Comparison of ENCODE assay signal across 9 cellular contexts in the genomic region with DNA sequence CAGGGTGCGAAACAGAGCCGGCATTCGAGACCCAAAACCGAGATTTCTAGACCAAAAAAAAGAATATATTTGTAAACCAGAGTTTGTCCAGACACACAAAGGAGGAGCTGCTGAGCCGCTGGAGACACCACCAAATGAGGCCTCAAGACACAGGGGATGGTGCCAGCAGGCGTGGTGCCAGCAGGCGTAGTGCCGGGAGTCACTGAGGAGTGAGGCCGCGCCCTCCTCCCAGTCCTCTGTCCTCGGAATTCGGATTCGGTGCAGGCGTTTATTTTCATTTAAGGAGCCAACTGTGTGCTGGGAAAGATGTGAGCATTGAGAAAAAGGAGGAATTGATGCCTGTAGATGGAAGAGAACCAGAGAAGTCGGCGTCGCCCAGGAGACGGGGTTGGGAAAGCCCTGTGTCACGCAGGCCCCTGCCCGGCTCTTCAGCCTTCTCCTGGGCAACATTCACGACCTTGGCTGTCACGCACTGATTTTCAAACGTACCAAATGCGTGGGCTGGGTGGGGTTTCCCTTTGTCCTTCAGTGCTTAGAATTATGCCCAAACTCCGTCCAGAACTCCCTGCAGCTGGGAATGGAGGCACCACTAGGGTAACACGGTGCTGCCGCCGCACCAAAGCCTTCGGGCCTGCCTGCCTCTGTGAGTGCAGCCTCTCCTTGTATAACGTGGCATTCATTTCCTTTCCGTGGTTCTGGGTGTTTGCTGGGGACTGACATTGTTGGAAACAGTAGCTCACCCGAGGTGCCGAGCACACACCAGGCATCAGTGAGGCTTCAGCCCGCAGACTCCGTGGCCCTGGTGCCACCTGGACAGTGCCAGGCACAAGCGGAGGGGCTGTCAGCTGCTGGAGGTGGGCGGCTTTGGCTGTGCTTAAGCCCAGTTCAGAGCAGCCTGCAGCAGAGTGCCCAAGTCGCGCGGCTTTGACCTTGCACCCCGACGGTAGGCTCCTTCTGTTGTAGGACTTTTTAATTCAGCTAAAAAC. TPM values are rescaled to one million over a fixed set of nuclear protein-coding genes. Genes with fewer than 3 reads are reported as not detected.
DNase-seq lines count a peak whose midpoint lies in the region; ATAC-seq and TF ChIP-seq lines count a peak whose summit lies in the region.
"Had no signal": no experiment of that assay in that cellular context is flagged by ENCODE, and none has a peak within 500 bp of the region (broad histone marks: within the 10 kb centered on the region; RNA-seq: fewer than 3 reads in every experiment).

No MANE protein-coding gene starts in this region.

- no peak for TF ChIP-seq CTCF in mucosa of descending colon (IDR thresholded peaks at IDR 0.05)
- TF ChIP-seq CTCF in upper lobe of right lung (IDR thresholded peaks at IDR 0.05): no peak

- intact Hi-C loops in mucosa of descending colon (cut with DNase I, micrococcal nuclease): no loop called here
- intact Hi-C loops in upper lobe of right lung (cut with DNase I): no loop called here

- H3K4me1 ChIP-seq in mucosa of descending colon (ENCODE audit: low read depth) (peaks cover 6% of the 10 kb centered on the region), upper lobe of right lung (peaks cover 16% of the 10 kb centered on the region)
- H3K4me1 ChIP-seq: A549 had no signal

- peak; percentile 23 for DNase-seq in NCI-H2171 treated with DMSO at 0.1 percent for 48 hours (lab: John Stamatoyannopoulos, UW)
- no peak for DNase-seq in NCI-H2171 (lab: John Stamatoyannopoulos, UW)
- DNase-seq in mucosa of descending colon: peak; percentile 86 to 89 (median 88)
- peak; percentile 82 for DNase-seq in upper lobe of right lung
- no peak for DNase-seq in cortex of kidney (lab: John Stamatoyannopoulos, UW)
- no peak for DNase-seq in GM19238 (ENCODE audit: insufficient read length, low spot score)

- no peaks in the 10 kb centered on the region for H3K36me3 ChIP-seq in mucosa of descending colon (ENCODE audit: low read depth)
- H3K36me3 ChIP-seq in upper lobe of right lung: peaks cover 17% of the 10 kb centered on the region

- ATAC-seq in esophagus mucosa (peak; percentile 70), mucosa of descending colon (peak; percentile 80), upper lobe of right lung (peak; percentile 66), GM21447 (IDR thresholded peaks at IDR 0.05; ENCODE audit: unreplicated experiment) (no peak)

- no peaks in the 10 kb centered on the region for H3K9me3 ChIP-seq in mucosa of descending colon
- no peaks in the 10 kb centered on the region for H3K9me3 ChIP-seq in upper lobe of right lung
- H3K9me3 ChIP-seq: A549 had no signal

- H3K27ac ChIP-seq in upper lobe of right lung: peak overlapping the region; percentile 71
- H3K27ac ChIP-seq: A549 had no signal

- H3K27me3 ChIP-seq in upper lobe of right lung: no peaks in the 10 kb centered on the region

- H3K4me3 ChIP-seq in mucosa of descending colon (no peak overlapping the region), upper lobe of right lung (no peak overlapping the region)
- H3K4me3 ChIP-seq: A549 had no signal

RNA-seq across cellular contexts. Expression of a gene that starts 49.0 kb away (rescaled TPM):
- total RNA-seq in esophagus mucosa (22.2 TPM), mucosa of descending colon (10 to 100 TPM; 35.1 to 43.9 (median 35.4) TPM), upper lobe of right lung (29.9 TPM)

Comparison
In these comparisons a context has a peak if more than half of its experiments do, and no peak if none do; other contexts are left out.
1. DNase-seq: peak in NCI-H2171 treated with DMSO at 0.1 percent for 48 hours (single experiment), mucosa of descending colon (3 of 3) and upper lobe of right lung (single experiment); none in NCI-H2171 (single experiment), cortex of kidney (single experiment) and GM19238 (single experiment).